Comparison of ENCODE assay signal across 8 cellular contexts in the genomic region with DNA sequence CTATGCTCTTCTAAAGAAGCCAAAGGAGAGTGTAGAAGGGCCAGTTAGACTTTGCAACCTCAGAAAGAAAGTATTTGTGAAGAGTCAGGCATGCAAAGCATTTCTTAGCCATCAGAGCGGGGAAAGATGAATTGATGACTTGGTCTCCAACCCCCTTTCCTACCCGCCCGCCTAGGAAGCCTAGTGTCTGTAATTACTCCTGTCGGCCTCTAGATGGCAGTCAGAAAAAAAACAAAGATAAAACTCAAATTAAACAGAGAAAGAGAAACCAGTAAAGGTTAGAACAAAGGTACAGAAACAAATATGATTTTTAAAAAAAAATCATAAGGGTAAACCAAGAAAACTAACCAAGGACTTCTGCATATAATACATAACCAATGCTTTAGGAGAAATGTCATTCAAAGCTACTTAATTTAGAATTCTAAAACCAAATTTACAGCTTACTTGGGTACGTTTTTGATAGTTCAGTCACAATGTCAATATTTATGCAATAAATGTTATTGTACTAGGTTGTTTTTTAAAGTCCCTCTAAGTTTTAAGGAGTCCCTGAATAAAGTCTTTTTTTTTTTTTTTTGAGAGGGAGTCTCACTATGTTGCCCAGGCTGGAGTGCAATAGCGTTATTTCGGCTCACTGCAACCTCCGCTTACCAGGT.
A peak's percentile ranks its signal among the peaks of the same experiment; 100 is the strongest.
DNase-seq lines count a peak whose midpoint lies in the region; ATAC-seq, FAIRE-seq and TF ChIP-seq lines count a peak whose summit lies in the region.
"Had no signal": no experiment of that assay in that cellular context is flagged by ENCODE, and none has a peak within 500 bp of the region (broad histone marks: within the 10 kb centered on the region; RNA-seq: fewer than 3 reads in every experiment).

No MANE protein-coding gene starts in this region.

- H3K9me3 ChIP-seq in vagina: no peaks in the 10 kb centered on the region

- TF ChIP-seq POLR2A in vagina (IDR thresholded peaks at IDR 0.05): no peak

- peak overlapping the region in 2 of 5 experiments; percentile 3 to 33 for H3K27ac Mint-ChIP-seq in brain

- H3K4me3 Mint-ChIP-seq in brain: no peak overlapping the region

- H3K4me1 ChIP-seq in vagina: no peaks in the 10 kb centered on the region

- peaks cover 0 to 2% (median 0%) of the 10 kb centered on the region in 5 experiments for H3K9me3 Mint-ChIP-seq in brain

- TF ChIP-seq CTCF in D721Med (IDR thresholded peaks at IDR 0.05; ENCODE audit: insufficient read depth, missing control alignments) (peak; percentile 74), brain (conservative IDR thresholded peaks at IDR 0.05) (peak; percentile 71 to 77), vagina (IDR thresholded peaks at IDR 0.05) (peak; percentile 44 to 73 (median 72))

- DNase-seq in D721Med (ENCODE audit: insufficient read length, low spot score) (no peak), NCI-H146 treated with DMSO at 0.1 percent for 48 hours (lab: John Stamatoyannopoulos, UW; ENCODE audit: unreplicated experiment) (peak; percentile 57), left lobe of liver (ENCODE audit: low spot score) (no peak), vagina (ENCODE audit: extremely low spot score in 2 of 2) (no peak), NCI-H524 (lab: John Stamatoyannopoulos, UW) (no peak)

- H3K4me1 Mint-ChIP-seq in brain: peaks cover 10% of the 10 kb centered on the region

- no peak for FAIRE-seq in D721Med (lab: Jason Lieb, UNC)

- peak; percentile 41 for ATAC-seq in GM18909 (IDR thresholded peaks at IDR 0.05; ENCODE audit: poor library complexity, unreplicated experiment)
- ATAC-seq in left lobe of liver: peak; percentile 79

- peaks cover 10% of the 10 kb centered on the region for H3K27me3 Mint-ChIP-seq in brain

- no peaks in the 10 kb centered on the region for H3K36me3 Mint-ChIP-seq in brain

- no peaks in the 10 kb centered on the region for H3K36me3 ChIP-seq in vagina

- H3K27ac ChIP-seq in vagina: no peak overlapping the region
- H3K27ac ChIP-seq: skin epidermis had no signal

- intact Hi-C loops in vagina (cut with DNase I): no loop called here

- no peak overlapping the region for H3K4me3 ChIP-seq in vagina
- H3K4me3 ChIP-seq: skin epidermis had no signal

- no peaks in the 10 kb centered on the region for H3K27me3 ChIP-seq in vagina
